ENCODE assay signal across 1 cellular context in the genomic region with DNA sequence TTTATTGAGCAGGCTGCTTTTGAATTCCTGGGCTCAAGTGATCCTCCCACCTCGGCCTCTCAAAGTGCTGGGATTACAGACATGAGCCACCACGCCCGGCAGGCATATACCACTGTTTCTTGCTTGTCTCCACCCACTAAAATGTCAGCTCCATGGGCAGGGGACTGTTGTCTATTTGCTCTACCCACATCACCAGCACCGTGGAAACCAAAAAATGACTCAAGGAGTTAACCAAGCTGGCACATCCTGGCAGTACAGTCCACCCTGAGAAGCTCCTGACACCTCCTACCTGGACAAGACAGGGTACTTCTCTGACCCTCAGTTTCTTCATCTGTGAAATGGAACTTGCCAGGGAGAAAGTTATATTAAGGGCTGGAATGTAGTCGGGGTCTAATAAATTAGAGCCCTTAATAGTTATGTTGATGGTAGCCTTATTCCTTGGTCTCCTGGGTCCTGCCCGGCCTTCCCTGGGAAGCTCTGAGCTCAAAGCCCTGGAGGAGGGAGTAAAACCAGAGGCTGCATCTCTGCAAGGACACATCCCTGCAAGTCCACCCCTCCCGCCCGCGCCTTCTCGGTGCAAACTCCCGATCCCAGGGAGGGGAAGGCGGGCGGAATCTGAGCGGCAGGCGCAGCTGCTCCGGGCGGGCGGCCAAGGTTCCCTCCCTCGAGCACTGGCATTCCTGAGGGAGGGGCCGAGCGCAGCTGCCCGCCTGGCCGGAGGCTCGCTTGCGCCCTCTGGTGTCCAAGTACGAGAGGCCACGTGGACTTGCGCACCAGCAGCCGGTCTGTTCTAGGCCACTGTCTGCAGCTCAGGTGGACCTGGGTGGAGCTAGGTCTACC.
TF ChIP-seq lines count a peak whose summit lies in the region.

No MANE protein-coding gene starts in this region.

TF ChIP-seq in HepG2, 621 proteins besides CTCF, POLR2A, EP300 and RAD21 (continued from another document and continues in another):
- TF ChIP-seq, protein P1, sequence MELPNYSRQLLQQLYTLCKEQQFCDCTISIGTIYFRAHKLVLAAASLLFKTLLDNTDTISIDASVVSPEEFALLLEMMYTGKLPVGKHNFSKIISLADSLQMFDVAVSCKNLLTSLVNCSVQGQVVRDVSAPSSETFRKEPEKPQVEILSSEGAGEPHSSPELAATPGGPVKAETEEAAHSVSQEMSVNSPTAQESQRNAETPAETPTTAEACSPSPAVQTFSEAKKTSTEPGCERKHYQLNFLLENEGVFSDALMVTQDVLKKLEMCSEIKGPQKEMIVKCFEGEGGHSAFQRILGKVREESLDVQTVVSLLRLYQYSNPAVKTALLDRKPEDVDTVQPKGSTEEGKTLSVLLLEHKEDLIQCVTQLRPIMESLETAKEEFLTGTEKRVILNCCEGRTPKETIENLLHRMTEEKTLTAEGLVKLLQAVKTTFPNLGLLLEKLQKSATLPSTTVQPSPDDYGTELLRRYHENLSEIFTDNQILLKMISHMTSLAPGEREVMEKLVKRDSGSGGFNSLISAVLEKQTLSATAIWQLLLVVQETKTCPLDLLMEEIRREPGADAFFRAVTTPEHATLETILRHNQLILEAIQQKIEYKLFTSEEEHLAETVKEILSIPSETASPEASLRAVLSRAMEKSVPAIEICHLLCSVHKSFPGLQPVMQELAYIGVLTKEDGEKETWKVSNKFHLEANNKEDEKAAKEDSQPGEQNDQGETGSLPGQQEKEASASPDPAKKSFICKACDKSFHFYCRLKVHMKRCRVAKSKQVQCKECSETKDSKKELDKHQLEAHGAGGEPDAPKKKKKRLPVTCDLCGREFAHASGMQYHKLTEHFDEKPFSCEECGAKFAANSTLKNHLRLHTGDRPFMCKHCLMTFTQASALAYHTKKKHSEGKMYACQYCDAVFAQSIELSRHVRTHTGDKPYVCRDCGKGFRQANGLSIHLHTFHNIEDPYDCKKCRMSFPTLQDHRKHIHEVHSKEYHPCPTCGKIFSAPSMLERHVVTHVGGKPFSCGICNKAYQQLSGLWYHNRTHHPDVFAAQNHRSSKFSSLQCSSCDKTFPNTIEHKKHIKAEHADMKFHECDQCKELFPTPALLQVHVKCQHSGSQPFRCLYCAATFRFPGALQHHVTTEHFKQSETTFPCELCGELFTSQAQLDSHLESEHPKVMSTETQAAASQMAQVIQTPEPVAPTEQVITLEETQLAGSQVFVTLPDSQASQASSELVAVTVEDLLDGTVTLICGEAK (IDR thresholded peaks at IDR 0.05): no peak
- TF ChIP-seq, protein P1 (CRISPR knock-in tag; IDR thresholded peaks at IDR 0.05): 0 out of 2 replicates have a peak, but pooled peaks have one; percentile 28
- TF ChIP-seq ZFP90 (CRISPR knock-in tag; IDR thresholded peaks at IDR 0.05; ENCODE audit: borderline replicate concordance): no peak; the same call in 1 of the 2 replicates
- TF ChIP-seq ZSCAN20 (CRISPR knock-in tag; IDR thresholded peaks at IDR 0.05; ENCODE audit: borderline replicate concordance): no peak
- TF ChIP-seq SATB2 (CRISPR knock-in tag; IDR thresholded peaks at IDR 0.05): no peak
- TF ChIP-seq TBX2 (CRISPR knock-in tag; IDR thresholded peaks at IDR 0.05; ENCODE audit: borderline replicate concordance): peak; percentile 88
- TF ChIP-seq, protein P2, sequence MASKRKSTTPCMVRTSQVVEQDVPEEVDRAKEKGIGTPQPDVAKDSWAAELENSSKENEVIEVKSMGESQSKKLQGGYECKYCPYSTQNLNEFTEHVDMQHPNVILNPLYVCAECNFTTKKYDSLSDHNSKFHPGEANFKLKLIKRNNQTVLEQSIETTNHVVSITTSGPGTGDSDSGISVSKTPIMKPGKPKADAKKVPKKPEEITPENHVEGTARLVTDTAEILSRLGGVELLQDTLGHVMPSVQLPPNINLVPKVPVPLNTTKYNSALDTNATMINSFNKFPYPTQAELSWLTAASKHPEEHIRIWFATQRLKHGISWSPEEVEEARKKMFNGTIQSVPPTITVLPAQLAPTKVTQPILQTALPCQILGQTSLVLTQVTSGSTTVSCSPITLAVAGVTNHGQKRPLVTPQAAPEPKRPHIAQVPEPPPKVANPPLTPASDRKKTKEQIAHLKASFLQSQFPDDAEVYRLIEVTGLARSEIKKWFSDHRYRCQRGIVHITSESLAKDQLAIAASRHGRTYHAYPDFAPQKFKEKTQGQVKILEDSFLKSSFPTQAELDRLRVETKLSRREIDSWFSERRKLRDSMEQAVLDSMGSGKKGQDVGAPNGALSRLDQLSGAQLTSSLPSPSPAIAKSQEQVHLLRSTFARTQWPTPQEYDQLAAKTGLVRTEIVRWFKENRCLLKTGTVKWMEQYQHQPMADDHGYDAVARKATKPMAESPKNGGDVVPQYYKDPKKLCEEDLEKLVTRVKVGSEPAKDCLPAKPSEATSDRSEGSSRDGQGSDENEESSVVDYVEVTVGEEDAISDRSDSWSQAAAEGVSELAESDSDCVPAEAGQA (IDR thresholded peaks at IDR 0.05; ENCODE audit: low read depth): 0 out of 2 replicates have a peak, but pooled peaks have one; percentile 41
- TF ChIP-seq, protein P2 (CRISPR knock-in tag; IDR thresholded peaks at IDR 0.05; ENCODE audit: borderline replicate concordance): no peak
- TF ChIP-seq TCF12 (IDR thresholded peaks at IDR 0.05): no peak
- peak; percentile 80 for TF ChIP-seq TCF12 (CRISPR knock-in tag; IDR thresholded peaks at IDR 0.05)
- TF ChIP-seq RBM22 (optimal IDR thresholded peaks at IDR 0.05; ENCODE audit: low read length): no peak
- no peak for TF ChIP-seq RARG (CRISPR knock-in tag; IDR thresholded peaks at IDR 0.05; ENCODE audit: low read depth)
- TF ChIP-seq, protein P3, sequence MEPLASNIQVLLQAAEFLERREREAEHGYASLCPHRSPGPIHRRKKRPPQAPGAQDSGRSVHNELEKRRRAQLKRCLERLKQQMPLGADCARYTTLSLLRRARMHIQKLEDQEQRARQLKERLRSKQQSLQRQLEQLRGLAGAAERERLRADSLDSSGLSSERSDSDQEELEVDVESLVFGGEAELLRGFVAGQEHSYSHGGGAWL (CRISPR knock-in tag; IDR thresholded peaks at IDR 0.05): peak; percentile 73
- no peak for TF ChIP-seq HMGA1 (CRISPR knock-in tag; conservative IDR thresholded peaks at IDR 0.05)
- no peak for TF ChIP-seq ZBTB1 (CRISPR knock-in tag; IDR thresholded peaks at IDR 0.05; ENCODE audit: borderline replicate concordance)
- peak; percentile 73; the same call in 1 of the 2 replicates for TF ChIP-seq ZNF782 (CRISPR knock-in tag; IDR thresholded peaks at IDR 0.05; ENCODE audit: borderline replicate concordance)
- TF ChIP-seq, protein P4, sequence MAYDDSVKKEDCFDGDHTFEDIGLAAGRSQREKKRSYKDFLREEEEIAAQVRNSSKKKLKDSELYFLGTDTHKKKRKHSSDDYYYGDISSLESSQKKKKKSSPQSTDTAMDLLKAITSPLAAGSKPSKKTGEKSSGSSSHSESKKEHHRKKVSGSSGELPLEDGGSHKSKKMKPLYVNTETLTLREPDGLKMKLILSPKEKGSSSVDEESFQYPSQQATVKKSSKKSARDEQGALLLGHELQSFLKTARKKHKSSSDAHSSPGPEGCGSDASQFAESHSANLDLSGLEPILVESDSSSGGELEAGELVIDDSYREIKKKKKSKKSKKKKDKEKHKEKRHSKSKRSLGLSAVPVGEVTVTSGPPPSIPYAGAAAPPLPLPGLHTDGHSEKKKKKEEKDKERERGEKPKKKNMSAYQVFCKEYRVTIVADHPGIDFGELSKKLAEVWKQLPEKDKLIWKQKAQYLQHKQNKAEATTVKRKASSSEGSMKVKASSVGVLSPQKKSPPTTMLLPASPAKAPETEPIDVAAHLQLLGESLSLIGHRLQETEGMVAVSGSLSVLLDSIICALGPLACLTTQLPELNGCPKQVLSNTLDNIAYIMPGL (CRISPR knock-in tag; IDR thresholded peaks at IDR 0.05; ENCODE audit: borderline replicate concordance in 1 of 2, low read depth in 1 of 2): peak; percentile 76 to 85
- peak; percentile 79 for TF ChIP-seq RXRA (CRISPR knock-in tag; IDR thresholded peaks at IDR 0.05)
- TF ChIP-seq ZSCAN29 (CRISPR knock-in tag; conservative IDR thresholded peaks at IDR 0.05): peak; percentile 73; the same call in 1 of the 2 replicates
- TF ChIP-seq, protein P5, sequence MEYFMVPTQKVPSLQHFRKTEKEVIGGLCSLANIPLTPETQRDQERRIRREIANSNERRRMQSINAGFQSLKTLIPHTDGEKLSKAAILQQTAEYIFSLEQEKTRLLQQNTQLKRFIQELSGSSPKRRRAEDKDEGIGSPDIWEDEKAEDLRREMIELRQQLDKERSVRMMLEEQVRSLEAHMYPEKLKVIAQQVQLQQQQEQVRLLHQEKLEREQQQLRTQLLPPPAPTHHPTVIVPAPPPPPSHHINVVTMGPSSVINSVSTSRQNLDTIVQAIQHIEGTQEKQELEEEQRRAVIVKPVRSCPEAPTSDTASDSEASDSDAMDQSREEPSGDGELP (IDR thresholded peaks at IDR 0.05; ENCODE audit: borderline replicate concordance, low read depth): peak; percentile 93; the same call in 1 of the 2 replicates
- 0 out of 2 replicates have a peak, but pooled peaks have one; percentile 31 for TF ChIP-seq HCFC1 (IDR thresholded peaks at IDR 0.05; ENCODE audit: low read depth, low read length)
- peak; percentile 69 for TF ChIP-seq FOSL2 (CRISPR knock-in tag; IDR thresholded peaks at IDR 0.05)
- TF ChIP-seq, protein P6, sequence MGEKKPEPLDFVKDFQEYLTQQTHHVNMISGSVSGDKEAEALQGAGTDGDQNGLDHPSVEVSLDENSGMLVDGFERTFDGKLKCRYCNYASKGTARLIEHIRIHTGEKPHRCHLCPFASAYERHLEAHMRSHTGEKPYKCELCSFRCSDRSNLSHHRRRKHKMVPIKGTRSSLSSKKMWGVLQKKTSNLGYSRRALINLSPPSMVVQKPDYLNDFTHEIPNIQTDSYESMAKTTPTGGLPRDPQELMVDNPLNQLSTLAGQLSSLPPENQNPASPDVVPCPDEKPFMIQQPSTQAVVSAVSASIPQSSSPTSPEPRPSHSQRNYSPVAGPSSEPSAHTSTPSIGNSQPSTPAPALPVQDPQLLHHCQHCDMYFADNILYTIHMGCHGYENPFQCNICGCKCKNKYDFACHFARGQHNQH (CRISPR knock-in tag; IDR thresholded peaks at IDR 0.05): peak; percentile 87; the same call in 1 of the 2 replicates
- TF ChIP-seq, protein P7, sequence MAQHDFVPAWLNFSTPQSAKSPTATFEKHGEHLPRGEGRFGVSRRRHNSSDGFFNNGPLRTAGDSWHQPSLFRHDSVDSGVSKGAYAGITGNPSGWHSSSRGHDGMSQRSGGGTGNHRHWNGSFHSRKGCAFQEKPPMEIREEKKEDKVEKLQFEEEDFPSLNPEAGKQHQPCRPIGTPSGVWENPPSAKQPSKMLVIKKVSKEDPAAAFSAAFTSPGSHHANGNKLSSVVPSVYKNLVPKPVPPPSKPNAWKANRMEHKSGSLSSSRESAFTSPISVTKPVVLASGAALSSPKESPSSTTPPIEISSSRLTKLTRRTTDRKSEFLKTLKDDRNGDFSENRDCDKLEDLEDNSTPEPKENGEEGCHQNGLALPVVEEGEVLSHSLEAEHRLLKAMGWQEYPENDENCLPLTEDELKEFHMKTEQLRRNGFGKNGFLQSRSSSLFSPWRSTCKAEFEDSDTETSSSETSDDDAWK (CRISPR knock-in tag; IDR thresholded peaks at IDR 0.05): no peak
- peak; percentile 87 for TF ChIP-seq ZNF205 (CRISPR knock-in tag; IDR thresholded peaks at IDR 0.05)
